In the genomic region with DNA sequence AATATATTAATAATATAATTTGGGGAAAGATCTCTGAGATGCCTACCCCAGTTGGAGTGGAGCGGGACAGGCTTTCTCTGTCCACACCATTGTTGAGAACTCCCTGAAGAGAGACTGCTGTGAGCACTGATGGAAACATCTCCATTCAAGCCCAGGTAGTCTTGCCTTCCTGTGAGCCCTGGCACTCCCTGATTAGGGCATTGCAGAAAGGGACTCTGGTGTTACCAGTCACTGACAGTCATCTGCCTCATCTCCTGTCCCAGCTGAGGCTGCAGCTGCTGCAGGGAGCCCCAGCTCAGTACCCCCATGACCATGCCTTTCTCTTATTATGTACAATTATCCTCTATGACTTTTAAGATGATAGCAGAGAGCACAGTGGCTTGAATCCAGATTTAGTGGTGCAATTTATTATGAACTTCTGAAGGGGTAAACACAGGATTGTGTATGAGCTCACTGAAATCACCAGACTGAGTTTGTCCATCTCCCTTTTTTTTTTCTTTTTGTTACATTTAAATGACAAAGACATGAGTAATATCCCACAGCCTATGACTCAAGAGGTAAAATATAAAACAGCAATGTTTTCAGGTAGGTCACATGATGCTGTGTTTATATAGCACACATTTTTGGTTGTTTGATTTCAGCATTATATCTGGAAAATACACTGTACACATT, we compare ENCODE assay signal across 13 cellular contexts.
DNase-seq lines count a peak whose midpoint lies in the region; ATAC-seq and TF ChIP-seq lines count a peak whose summit lies in the region.
"Had no signal": no experiment of that assay in that cellular context is flagged by ENCODE, and none has a peak within 500 bp of the region (broad histone marks: within the 10 kb centered on the region; RNA-seq: fewer than 3 reads in every experiment).

No MANE protein-coding gene starts in this region.

- H3K36me3 Mint-ChIP-seq in stimulated activated memory B cell treated with anti-CD40 and anti-IgM and Interleukin-4, amounts not matched to agents 10 μg/mL and 1 μg/mL and 100 μg/mL, for 72 hours: no peaks in the 10 kb centered on the region

- peak; percentile 35 to 51 for DNase-seq in NCI-H526 (lab: John Stamatoyannopoulos, UW)
- no peak for DNase-seq in NCI-H526 treated with DMSO at 0.1 percent for 48 hours (lab: John Stamatoyannopoulos, UW)
- peak; percentile 70 for DNase-seq in NCI-H2227 treated with DMSO at 0.1 percent for 48 hours (lab: John Stamatoyannopoulos, UW)
- DNase-seq in choroid plexus epithelial cell (ENCODE audit: low read depth): peak; percentile 59
- DNase-seq: activated CD4-positive, alpha-beta memory T cell treated with anti-CD3 and anti-CD28 coated beads, Interleukin-2, amount 10 ng/mL, durations not matched to agents 7 days and 5 days; amygdala; glutamatergic neuron; SHP77; stimulated activated CD8-positive, alpha-beta memory T cell treated with anti-CD3 and anti-CD28 coated beads, Interleukin-4, amount 100 ng/mL, for 48 hours had no signal

- peak; percentile 36 for ATAC-seq in stimulated activated memory B cell treated with anti-CD40 and anti-IgM and Interleukin-4, amounts not matched to agents 10 μg/mL and 1 μg/mL and 100 μg/mL, for 72 hours
- ATAC-seq in HG03520 (IDR thresholded peaks at IDR 0.05; ENCODE audit: unreplicated experiment): no peak
- no peak for ATAC-seq in GM18505 (IDR thresholded peaks at IDR 0.05; ENCODE audit: unreplicated experiment)
- no peak for ATAC-seq in HG03469 (IDR thresholded peaks at IDR 0.05; ENCODE audit: unreplicated experiment)

- no peaks in the 10 kb centered on the region for H3K27me3 Mint-ChIP-seq in stimulated activated memory B cell treated with anti-CD40 and anti-IgM and Interleukin-4, amounts not matched to agents 10 μg/mL and 1 μg/mL and 100 μg/mL, for 72 hours

- H3K4me3 Mint-ChIP-seq in stimulated activated memory B cell treated with anti-CD40 and anti-IgM and Interleukin-4, amounts not matched to agents 10 μg/mL and 1 μg/mL and 100 μg/mL, for 72 hours: no peak overlapping the region
- H3K4me3 Mint-ChIP-seq: activated CD4-positive, alpha-beta memory T cell treated with anti-CD3 and anti-CD28 coated beads, Interleukin-2, amount 10 ng/mL, durations not matched to agents 7 days and 5 days had no signal

- no peak overlapping the region for H3K27ac Mint-ChIP-seq in stimulated activated memory B cell treated with anti-CD40 and anti-IgM and Interleukin-4, amounts not matched to agents 10 μg/mL and 1 μg/mL and 100 μg/mL, for 72 hours
- H3K27ac Mint-ChIP-seq: activated CD4-positive, alpha-beta memory T cell treated with anti-CD3 and anti-CD28 coated beads, Interleukin-2, amount 10 ng/mL, durations not matched to agents 7 days and 5 days had no signal

- TF ChIP-seq CTCF in choroid plexus epithelial cell (conservative IDR thresholded peaks at IDR 0.05; ENCODE audit: low read depth, low read length): no peak

- no peak for TF ChIP-seq POLR2A in GM18505 (IDR thresholded peaks at IDR 0.05; ENCODE audit: borderline replicate concordance, extremely low read depth, insufficient read depth, insufficient read length)

- H3K4me3 ChIP-seq in choroid plexus epithelial cell (ENCODE audit: low read depth, low read length): no peak overlapping the region

- no peaks in the 10 kb centered on the region for H3K4me1 Mint-ChIP-seq in stimulated activated memory B cell treated with anti-CD40 and anti-IgM and Interleukin-4, amounts not matched to agents 10 μg/mL and 1 μg/mL and 100 μg/mL, for 72 hours
- H3K4me1 Mint-ChIP-seq: activated CD4-positive, alpha-beta memory T cell treated with anti-CD3 and anti-CD28 coated beads, Interleukin-2, amount 10 ng/mL, durations not matched to agents 7 days and 5 days had no signal

- no peaks in the 10 kb centered on the region for H3K9me3 Mint-ChIP-seq in stimulated activated memory B cell treated with anti-CD40 and anti-IgM and Interleukin-4, amounts not matched to agents 10 μg/mL and 1 μg/mL and 100 μg/mL, for 72 hours
- H3K9me3 Mint-ChIP-seq: activated CD4-positive, alpha-beta memory T cell treated with anti-CD3 and anti-CD28 coated beads, Interleukin-2, amount 10 ng/mL, durations not matched to agents 7 days and 5 days had no signal
